In genomic region chr16:87498324-87499188, GRCh38 we compare ENCODE assay signal across 16 cellular contexts.
"Had no signal": no experiment of that assay in that cellular context is flagged by ENCODE, and none has a peak within 500 bp of the region (broad histone marks: within the 10 kb centered on the region; RNA-seq: fewer than 3 reads in every experiment).

No MANE protein-coding gene starts in this region.

- H3K4me3 Mint-ChIP-seq: activated CD8-positive, alpha-beta T cell treated with anti-CD3 and anti-CD28 coated beads for 36 hours; activated naive CD8-positive, alpha-beta T cell treated with anti-CD3 and anti-CD28 coated beads for 36 hours; activated T-cell treated with anti-CD3 and anti-CD28 coated beads, Interleukin-2, amount 50 U/mL, for 72 hours; type B pancreatic cell had no signal

- H3K4me3 ChIP-seq: heart left ventricle, left ventricle myocardium inferior, spleen had no signal

- H3K27ac ChIP-seq: heart left ventricle, left ventricle myocardium inferior, spleen, VCaP had no signal

- H3K9me3 ChIP-seq: heart left ventricle, left ventricle myocardium inferior, spleen had no signal

- DNase-seq: activated CD4-positive, alpha-beta T cell treated with anti-CD3 and anti-CD28 coated beads for 4 hours; activated CD8-positive, alpha-beta memory T cell treated with anti-CD3 and anti-CD28 coated beads, Interleukin-2, amount 50 U/mL, for 4 hours; activated CD8-positive, alpha-beta T cell treated with anti-CD3 and anti-CD28 coated beads for 36 hours; activated gamma-delta T cell treated with Interleukin-2 at 50 U/mL for 16 hours; activated naive CD8-positive, alpha-beta T cell treated with anti-CD3 and anti-CD28 coated beads for 36 hours; activated T-cell treated with anti-CD3 and anti-CD28 coated beads, Interleukin-2, amount 50 U/mL, for 72 hours; heart left ventricle; left ventricle myocardium inferior; stimulated activated CD4-positive, alpha-beta T cell treated with anti-CD3 and anti-CD28 coated beads, Interleukin-2, amount 100 ng/mL, for 24 hours; stimulated activated naive CD4-positive, alpha-beta T cell treated with Interleukin-2 at 50 U/mL for 16 hours; T-helper 1 cell had no signal

- H3K27me3 ChIP-seq: foreskin keratinocyte, heart left ventricle had no signal

- H3K4me1 ChIP-seq: foreskin keratinocyte had no signal

- H3K9me3 Mint-ChIP-seq: activated CD8-positive, alpha-beta T cell treated with anti-CD3 and anti-CD28 coated beads for 36 hours; activated naive CD8-positive, alpha-beta T cell treated with anti-CD3 and anti-CD28 coated beads for 36 hours; activated T-cell treated with anti-CD3 and anti-CD28 coated beads, Interleukin-2, amount 50 U/mL, for 72 hours; type B pancreatic cell had no signal

- ATAC-seq: activated CD8-positive, alpha-beta T cell treated with anti-CD3 and anti-CD28 coated beads for 36 hours; activated T-cell treated with anti-CD3 and anti-CD28 coated beads, Interleukin-2, amount 50 U/mL, for 72 hours; heart left ventricle had no signal

- H3K36me3 ChIP-seq: heart left ventricle, left ventricle myocardium inferior, spleen had no signal

- H3K36me3 Mint-ChIP-seq: activated naive CD8-positive, alpha-beta T cell treated with anti-CD3 and anti-CD28 coated beads for 36 hours; type B pancreatic cell had no signal

- H3K27ac Mint-ChIP-seq: activated CD8-positive, alpha-beta T cell treated with anti-CD3 and anti-CD28 coated beads for 36 hours; activated naive CD8-positive, alpha-beta T cell treated with anti-CD3 and anti-CD28 coated beads for 36 hours; activated T-cell treated with anti-CD3 and anti-CD28 coated beads, Interleukin-2, amount 50 U/mL, for 72 hours; type B pancreatic cell had no signal

- H3K27me3 Mint-ChIP-seq: type B pancreatic cell had no signal

- FAIRE-seq: bronchial epithelial cell had no signal
